In genomic region chr13:110576070-110576394, GRCh38 we compare ENCODE assay signal across 13 cellular contexts. TPM values are rescaled to one million over a fixed set of nuclear protein-coding genes. Genes with fewer than 3 reads are reported as not detected.
DNase-seq lines count a peak whose midpoint lies in the region; ATAC-seq and TF ChIP-seq lines count a peak whose summit lies in the region.
"Had no signal": no experiment of that assay in that cellular context is flagged by ENCODE, and none has a peak within 500 bp of the region (broad histone marks: within the 10 kb centered on the region; RNA-seq: fewer than 3 reads in every experiment).

No MANE protein-coding gene starts in this region.

- intact Hi-C loops in mucosa of descending colon (cut with DNase I, micrococcal nuclease) = no loop called here

- peaks cover 78% of the 10 kb centered on the region for H3K27me3 Mint-ChIP-seq in activated T-cell treated with anti-CD3 and anti-CD28 coated beads, Interleukin-2, amount 50 U/mL, for 72 hours (ENCODE audit: low read depth)
- peaks cover 73% of the 10 kb centered on the region for H3K27me3 Mint-ChIP-seq in activated T-cell treated with anti-CD3 and anti-CD28 coated beads, Interleukin-2, amount 50 U/mL, for 24 hours

- H3K27ac Mint-ChIP-seq in activated T-cell treated with anti-CD3 and anti-CD28 coated beads, Interleukin-2, amount 50 U/mL, for 72 hours = no peak overlapping the region
- no peak overlapping the region for H3K27ac Mint-ChIP-seq in activated T-cell treated with anti-CD3 and anti-CD28 coated beads, Interleukin-2, amount 50 U/mL, for 24 hours
- no peak overlapping the region for H3K27ac Mint-ChIP-seq in stimulated activated effector memory CD8-positive, alpha-beta T cell treated with anti-CD3 and anti-CD28 coated beads, Interleukin-12 subunit alpha, Interleukin-12 subunit beta, amount 100 ng/mL, for 72 hours

- CTCF ChIA-PET in GM10248 (lab: Yijun Ruan, JAX) = interaction anchor here (0.9 kb wide), 1 partner anchor 17 kb away, joined by 3 read pairs; no protein-coding TSS in a partner anchor

- H3K4me3 Mint-ChIP-seq in activated T-cell treated with anti-CD3 and anti-CD28 coated beads, Interleukin-2, amount 50 U/mL, for 72 hours = peak overlapping the region; percentile 54 to 59
- no peak overlapping the region for H3K4me3 Mint-ChIP-seq in activated T-cell treated with anti-CD3 and anti-CD28 coated beads, Interleukin-2, amount 50 U/mL, for 24 hours
- peak overlapping the region; percentile 53 for H3K4me3 Mint-ChIP-seq in stimulated activated effector memory CD8-positive, alpha-beta T cell treated with anti-CD3 and anti-CD28 coated beads, Interleukin-12 subunit alpha, Interleukin-12 subunit beta, amount 100 ng/mL, for 72 hours

- no peaks in the 10 kb centered on the region for H3K36me3 ChIP-seq in mucosa of descending colon (ENCODE audit: low read depth)
- H3K36me3 ChIP-seq: left lung had no signal

- no peaks in the 10 kb centered on the region for H3K36me3 Mint-ChIP-seq in activated T-cell treated with anti-CD3 and anti-CD28 coated beads, Interleukin-2, amount 50 U/mL, for 72 hours (ENCODE audit: insufficient read depth in 2 of 2)
- H3K36me3 Mint-ChIP-seq in activated T-cell treated with anti-CD3 and anti-CD28 coated beads, Interleukin-2, amount 50 U/mL, for 24 hours (ENCODE audit: low read depth) = no peaks in the 10 kb centered on the region
- H3K36me3 Mint-ChIP-seq in stimulated activated effector memory CD8-positive, alpha-beta T cell treated with anti-CD3 and anti-CD28 coated beads, Interleukin-12 subunit alpha, Interleukin-12 subunit beta, amount 100 ng/mL, for 72 hours = no peaks in the 10 kb centered on the region

- DNase-seq in activated T-cell treated with anti-CD3 and anti-CD28 coated beads, Interleukin-2, amount 50 U/mL, for 72 hours = no peak
- DNase-seq in activated T-cell treated with anti-CD3 and anti-CD28 coated beads, Interleukin-2, amount 50 U/mL, for 24 hours = no peak
- DNase-seq in SW480 (ENCODE audit: low spot score) (peak; percentile 52), mucosa of descending colon (no peak), GM10248 (ENCODE audit: extremely low spot score) (no peak)
- no peak for DNase-seq in stimulated activated effector memory CD8-positive, alpha-beta T cell treated with anti-CD3 and anti-CD28 coated beads, Interleukin-12 subunit alpha, Interleukin-12 subunit beta, amount 100 ng/mL, for 72 hours (ENCODE audit: low spot score in 2 of 2)
- DNase-seq: activated CD4-positive, alpha-beta T cell treated with anti-CD3 and anti-CD28 coated beads, Interleukin-2, amount 50 U/mL, for 1 hour; dorsolateral prefrontal cortex; NCI-H1694 had no signal

- no peak for ATAC-seq in activated T-cell treated with anti-CD3 and anti-CD28 coated beads, Interleukin-2, amount 50 U/mL, for 72 hours (replicated peaks in 1 of 2)
- ATAC-seq in GM21529 (IDR thresholded peaks at IDR 0.05; ENCODE audit: unreplicated experiment) = peak; percentile 10
- no peak for ATAC-seq in stimulated activated effector memory CD8-positive, alpha-beta T cell treated with anti-CD3 and anti-CD28 coated beads, Interleukin-12 subunit alpha, Interleukin-12 subunit beta, amount 100 ng/mL, for 72 hours
- no peak for ATAC-seq in mucosa of descending colon
- no peak for ATAC-seq in HG03135 (IDR thresholded peaks at IDR 0.05; ENCODE audit: unreplicated experiment)

- no peaks in the 10 kb centered on the region for H3K9me3 Mint-ChIP-seq in activated T-cell treated with anti-CD3 and anti-CD28 coated beads, Interleukin-2, amount 50 U/mL, for 72 hours
- H3K9me3 Mint-ChIP-seq in activated T-cell treated with anti-CD3 and anti-CD28 coated beads, Interleukin-2, amount 50 U/mL, for 24 hours = no peaks in the 10 kb centered on the region
- H3K9me3 Mint-ChIP-seq in stimulated activated effector memory CD8-positive, alpha-beta T cell treated with anti-CD3 and anti-CD28 coated beads, Interleukin-12 subunit alpha, Interleukin-12 subunit beta, amount 100 ng/mL, for 72 hours = no peaks in the 10 kb centered on the region

- TF ChIP-seq CTCF in mucosa of descending colon (IDR thresholded peaks at IDR 0.05) (no peak), GM10248 (IDR thresholded peaks at IDR 0.05; ENCODE audit: control extremely low read depth, extremely low read depth, low read depth, missing control alignments) (no peak)

- H3K4me1 ChIP-seq in mucosa of descending colon (ENCODE audit: low read depth) = no peaks in the 10 kb centered on the region

- H3K4me1 Mint-ChIP-seq in activated T-cell treated with anti-CD3 and anti-CD28 coated beads, Interleukin-2, amount 50 U/mL, for 72 hours (ENCODE audit: low read depth) = peaks cover 13% of the 10 kb centered on the region
- peaks cover 13% of the 10 kb centered on the region for H3K4me1 Mint-ChIP-seq in activated T-cell treated with anti-CD3 and anti-CD28 coated beads, Interleukin-2, amount 50 U/mL, for 24 hours (ENCODE audit: low read depth)
- H3K4me1 Mint-ChIP-seq in stimulated activated effector memory CD8-positive, alpha-beta T cell treated with anti-CD3 and anti-CD28 coated beads, Interleukin-12 subunit alpha, Interleukin-12 subunit beta, amount 100 ng/mL, for 72 hours = peaks cover 20% of the 10 kb centered on the region

- no peaks in the 10 kb centered on the region for H3K9me3 ChIP-seq in mucosa of descending colon
- H3K9me3 ChIP-seq: left lung had no signal

- no peak overlapping the region for H3K4me3 ChIP-seq in mucosa of descending colon
- H3K4me3 ChIP-seq: dorsolateral prefrontal cortex, left lung had no signal

- POLR2A ChIA-PET in GM10248 (lab: Yijun Ruan, JAX) = no interaction called here

RNA-seq across cellular contexts. Expression of gene RAB20, which starts 14.5 kb away (rescaled TPM):
- total RNA-seq in activated T-cell treated with anti-CD3 and anti-CD28 coated beads, Interleukin-2, amount 50 U/mL, for 72 hours = 1 to 10 TPM; 1.8 to 3.0 TPM
- total RNA-seq in mucosa of descending colon = 10 to 100 TPM; 24.4 to 45.2 (median 33.7) TPM
- total RNA-seq: OCI-LY7 had no signal

RNA-seq across cellular contexts. Expression of gene NAXD, which starts 39.3 kb away (rescaled TPM):
- 10 to 100 TPM; 27.4 to 29.4 TPM for total RNA-seq in activated T-cell treated with anti-CD3 and anti-CD28 coated beads, Interleukin-2, amount 50 U/mL, for 72 hours
- total RNA-seq in mucosa of descending colon = 10 to 100 TPM; 32.8 to 49.6 (median 38.8) TPM

Comparison
In these comparisons a context has a peak if more than half of its experiments do, and no peak if none do; other contexts are left out.
1. RNA of gene RAB20, which starts 14.5 kb away (total RNA-seq): 24.4 to 45.2 TPM in mucosa of descending colon; 1.8 to 3.0 TPM in activated T-cell treated with anti-CD3 and anti-CD28 coated beads, Interleukin-2, amount 50 U/mL, for 72 hours; every median in the first group is over 4 times any median in the second.